ENCODE assay signal across 20 cellular contexts in the genomic region with DNA sequence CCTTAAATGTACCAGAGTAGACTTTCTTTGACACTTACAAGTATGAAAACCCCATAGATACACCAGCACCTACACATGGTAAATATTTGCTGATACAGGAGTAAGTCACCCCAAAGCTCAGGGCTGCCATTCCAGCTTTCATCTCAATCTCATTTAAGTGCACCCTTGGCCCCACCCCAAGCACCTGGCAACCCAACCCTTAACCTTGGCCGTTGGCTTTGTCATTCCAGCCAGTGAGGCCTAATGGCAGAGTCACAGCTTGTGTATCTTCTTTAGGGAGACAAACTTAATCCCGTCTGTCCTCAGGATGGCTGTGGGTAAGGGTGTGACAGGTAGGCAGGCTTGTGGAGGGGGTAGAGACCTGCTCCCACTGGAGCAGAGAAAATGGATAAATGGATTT. TPM values are rescaled to one million over a fixed set of nuclear protein-coding genes. Genes with fewer than 3 reads are reported as not detected.
"Had no signal": no experiment of that assay in that cellular context is flagged by ENCODE, and none has a peak within 500 bp of the region (broad histone marks: within the 10 kb centered on the region; RNA-seq: fewer than 3 reads in every experiment).

No MANE protein-coding gene starts in this region.

- H3K9me3 ChIP-seq: SJSA1 had no signal

- H3K4me1 ChIP-seq: SJSA1 had no signal

- DNase-seq: KBM-7, MG63, NCI-H1092, NCI-H1105 treated with DMSO at 0.1 percent for 48 hours, NCI-H1417 treated with DMSO at 0.1 percent for 48 hours, NCI-H146, NCI-H1694 treated with DMSO at 0.1 percent for 48 hours, NCI-H1930, NCI-H2081, NCI-H2107, NCI-H2227 treated with DMSO at 0.1 percent for 48 hours, NCI-H524, NCI-H69, Right ventricle myocardium superior, RPMI8226, SIG-M5 had no signal

- H3K27ac ChIP-seq: HL-60, SJSA1, SK-N-MC had no signal

- H3K4me3 ChIP-seq: MG63, SJSA1, SK-N-MC had no signal

- H3K27me3 ChIP-seq: MG63, SJSA1 had no signal

- H3K36me3 ChIP-seq: MG63, SJSA1 had no signal

RNA-seq across cellular contexts. Expression of gene TMEM238L, which starts 42.6 kb away (rescaled TPM):
- total RNA-seq: NCI-H460, Right ventricle myocardium superior, SJSA1 had no signal
